ENCODE assay signal across 8 cellular contexts in genomic region chr17:7858487-7858832, GRCh38. TPM values are rescaled to one million over a fixed set of nuclear protein-coding genes. Genes with fewer than 3 reads are reported as not detected.
DNase-seq lines count a peak whose midpoint lies in the region; ATAC-seq and TF ChIP-seq lines count a peak whose summit lies in the region.

No MANE protein-coding gene starts in this region.

- H3K27me3 ChIP-seq in ACC112 (ENCODE audit: insufficient read depth, low read length) (no peaks in the 10 kb centered on the region), SJCRH30 (no peaks in the 10 kb centered on the region), ectodermal cell (ENCODE audit: control insufficient read depth, insufficient read depth, low read length, poor library complexity, severe bottlenecking) (no peaks in the 10 kb centered on the region), vagina (no peaks in the 10 kb centered on the region)

- H3K27ac ChIP-seq in ACC112 (ENCODE audit: low read depth, low read length) (peak overlapping the region; percentile 90), SJCRH30 (no peak overlapping the region), ectodermal cell (ENCODE audit: insufficient read depth, low read depth, low read length, poor library complexity, severe bottlenecking) (peak overlapping the region; percentile 94), vagina (peak overlapping the region; percentile 85)

- H3K36me3 ChIP-seq in ACC112 (ENCODE audit: insufficient read depth, low read length) = no peaks in the 10 kb centered on the region
- peaks cover 7% of the 10 kb centered on the region; the same call in 1 of the 2 replicates for H3K36me3 ChIP-seq in SJCRH30
- no peaks in the 10 kb centered on the region for H3K36me3 ChIP-seq in ectodermal cell (ENCODE audit: control insufficient read depth, insufficient read depth, low read length)
- no peaks in the 10 kb centered on the region for H3K36me3 ChIP-seq in vagina

- H3K4me1 ChIP-seq in ACC112 (ENCODE audit: control insufficient read depth, insufficient read depth, low read length, unreplicated experiment) = peaks cover 18% of the 10 kb centered on the region
- 0 out of 2 replicates have a peak, but pooled peaks cover 5% of the 10 kb centered on the region for H3K4me1 ChIP-seq in SJCRH30
- peaks cover 22% of the 10 kb centered on the region for H3K4me1 ChIP-seq in ectodermal cell (ENCODE audit: control insufficient read depth, insufficient read depth, low read length)
- peaks cover 40% of the 10 kb centered on the region for H3K4me1 ChIP-seq in vagina

- H2AFZ ChIP-seq in ACC112 (ENCODE audit: low read length, unreplicated experiment) = peak overlapping the region; percentile 93

- no peak for ATAC-seq in HG03159 (IDR thresholded peaks at IDR 0.05; ENCODE audit: unreplicated experiment)

- 5% methylated on average over 20 of the region's 20 CpGs for WGBS in ectodermal cell, 2 experiments

- H3K4me3 ChIP-seq in ACC112 (ENCODE audit: low read depth, low read length) (peak overlapping the region; percentile 88), SJCRH30 (peak overlapping the region; percentile 71), ectodermal cell (ENCODE audit: insufficient read depth, low read depth, low read length) (peak overlapping the region; percentile 74), vagina (peak overlapping the region; percentile 53 to 72)

- no peaks in the 10 kb centered on the region for H3K27me3 Mint-ChIP-seq in mesothelial cell of epicardium (ENCODE audit: low read depth)

- TF ChIP-seq POLR2A in vagina (IDR thresholded peaks at IDR 0.05) = no peak

- H3K36me3 Mint-ChIP-seq in mesothelial cell of epicardium = peaks cover 2% of the 10 kb centered on the region

- peaks cover 15% of the 10 kb centered on the region for H3K4me1 Mint-ChIP-seq in mesothelial cell of epicardium

- no peaks in the 10 kb centered on the region for H3K9me3 ChIP-seq in SJCRH30 (replicated peaks)
- H3K9me3 ChIP-seq in ectodermal cell (ENCODE audit: control insufficient read depth, low read length) = no peaks in the 10 kb centered on the region
- no peaks in the 10 kb centered on the region for H3K9me3 ChIP-seq in vagina

- H3K27ac Mint-ChIP-seq in mesothelial cell of epicardium = no peak overlapping the region

- no peak overlapping the region for H3K4me3 Mint-ChIP-seq in mesothelial cell of epicardium

- H3K9me3 Mint-ChIP-seq in mesothelial cell of epicardium = no peaks in the 10 kb centered on the region

- no peak for DNase-seq in SJCRH30
- no peak for DNase-seq in mesothelial cell of epicardium (ENCODE audit: low spot score in 2 of 2, unreplicated experiment in 2 of 2)
- peak in 1 of 2 donors; percentile 93 for DNase-seq in vagina (ENCODE audit: extremely low spot score in 2 of 2)
- no peak for DNase-seq in activated CD4-positive, CD25-positive, alpha-beta regulatory T cell treated with anti-CD3 and anti-CD28 coated beads, Interleukin-2, amount 50 U/mL, for 72 hours

- TF ChIP-seq CTCF in GM12873 (IDR thresholded peaks at IDR 0.05; ENCODE audit: insufficient read depth, low read depth, low read length, missing control alignments) (peak; percentile 55), mesothelial cell of epicardium (IDR thresholded peaks at IDR 0.05; ENCODE audit: unreplicated experiment) (peak; percentile 64), vagina (IDR thresholded peaks at IDR 0.05) (peak in 1 of 3 experiments; percentile 14)

- intact Hi-C loops in vagina (cut with DNase I) = loop anchor here (5.0 kb wide), 1 partner anchor 36 kb away; no protein-coding TSS in a partner anchor

- peaks cover 12% of the 10 kb centered on the region for H3K79me2 ChIP-seq in ACC112 (ENCODE audit: control insufficient read depth, insufficient read depth, low read length, unreplicated experiment)

RNA-seq across cellular contexts. Expression of gene CYB5D1, which starts 0.7 kb away (rescaled TPM):
- total RNA-seq in SJCRH30 (2014; rRNA removed; shearing (Covaris generic)) = 3.5 and 5.3 TPM in 2 replicates
- 22.6 TPM for polyA plus RNA-seq in ectodermal cell (2013, experiment 1 of 4)
- 28.3 TPM for polyA plus RNA-seq in ectodermal cell (2013, experiment 2 of 4)
- 13.4 TPM for polyA plus RNA-seq in ectodermal cell (2013, experiment 3 of 4)
- polyA plus RNA-seq in ectodermal cell (2013, experiment 4 of 4) = 16.9 TPM
- total RNA-seq in mesothelial cell of epicardium (12.5 to 13.0 TPM (median 13.0 TPM) in 3 replicates), vagina (4.4 TPM)

RNA-seq across cellular contexts. Expression of gene NAA38, which starts 1.1 kb away (rescaled TPM):
- 30.4 and 45.3 TPM in 2 replicates for total RNA-seq in SJCRH30 (2014; rRNA removed; shearing (Covaris generic))
- 46.7 TPM for polyA plus RNA-seq in ectodermal cell (2013, experiment 1 of 4)
- 34.2 TPM for polyA plus RNA-seq in ectodermal cell (2013, experiment 2 of 4)
- polyA plus RNA-seq in ectodermal cell (2013, experiment 3 of 4) = 55.3 TPM
- polyA plus RNA-seq in ectodermal cell (2013, experiment 4 of 4) = 48.9 TPM
- total RNA-seq in mesothelial cell of epicardium (63.9 to 67.2 TPM (median 66.4 TPM) in 3 replicates), vagina (83.5 TPM)

RNA-seq across cellular contexts. Expression of gene TMEM88, which starts 3.6 kb away (rescaled TPM):
- total RNA-seq in SJCRH30 (2014; rRNA removed; shearing (Covaris generic)) = 0.36 and 0.63 TPM in 2 replicates
- polyA plus RNA-seq in ectodermal cell (2013, experiment 1 of 4) = 67.3 TPM
- 77.7 TPM for polyA plus RNA-seq in ectodermal cell (2013, experiment 2 of 4)
- 52.8 TPM for polyA plus RNA-seq in ectodermal cell (2013, experiment 3 of 4)
- polyA plus RNA-seq in ectodermal cell (2013, experiment 4 of 4) = 61.1 TPM
- 12.3 to 15.4 TPM (median 15.2 TPM) in 3 replicates for total RNA-seq in mesothelial cell of epicardium
- 26.3 TPM for total RNA-seq in vagina

RNA-seq across cellular contexts. Expression of gene KDM6B, which starts 24.4 kb away (rescaled TPM):
- total RNA-seq in SJCRH30 (2014; rRNA removed; shearing (Covaris generic)) = 6.4 and 9.0 TPM in 2 replicates
- 30.3 TPM for polyA plus RNA-seq in ectodermal cell (2013, experiment 1 of 4)
- 36.4 TPM for polyA plus RNA-seq in ectodermal cell (2013, experiment 2 of 4)
- polyA plus RNA-seq in ectodermal cell (2013, experiment 3 of 4) = 32.0 TPM
- 34.0 TPM for polyA plus RNA-seq in ectodermal cell (2013, experiment 4 of 4)
- total RNA-seq in mesothelial cell of epicardium (88.4 to 96.3 TPM (median 94.4 TPM) in 3 replicates), vagina (12.5 TPM)

RNA-seq across cellular contexts. Expression of gene CHD3, which starts 30.1 kb away (rescaled TPM):
- 101 and 109 TPM in 2 replicates for total RNA-seq in SJCRH30 (2014; rRNA removed; shearing (Covaris generic))
- polyA plus RNA-seq in ectodermal cell (2013, experiment 1 of 4) = 32.7 TPM
- 34.6 TPM for polyA plus RNA-seq in ectodermal cell (2013, experiment 2 of 4)
- 32.8 TPM for polyA plus RNA-seq in ectodermal cell (2013, experiment 3 of 4)
- polyA plus RNA-seq in ectodermal cell (2013, experiment 4 of 4) = 34.2 TPM
- 333 to 339 TPM (median 337 TPM) in 3 replicates for total RNA-seq in mesothelial cell of epicardium
- 128 TPM for total RNA-seq in vagina
